ENCODE assay signal across 11 cellular contexts in genomic region chr17:44352922-44353655, GRCh38. TPM values are rescaled to one million over a fixed set of nuclear protein-coding genes. Genes with fewer than 3 reads are reported as not detected.
DNase-seq lines count a peak whose midpoint lies in the region; ATAC-seq, FAIRE-seq and TF ChIP-seq lines count a peak whose summit lies in the region.
"Had no signal": no experiment of that assay in that cellular context is flagged by ENCODE, and none has a peak within 500 bp of the region (broad histone marks: within the 10 kb centered on the region; RNA-seq: fewer than 3 reads in every experiment).

No MANE protein-coding gene starts in this region.

- no peaks in the 10 kb centered on the region for H3K36me3 Mint-ChIP-seq in CD4-positive, alpha-beta T cell (ENCODE audit: low read depth)

- peak overlapping the region; percentile 61 for H3K4me2 ChIP-seq in osteoblast (ENCODE audit: insufficient read depth, low read length)

- H3K9me3 ChIP-seq in CD4-positive, alpha-beta T cell (ENCODE audit: control insufficient read depth, low read length) = no peaks in the 10 kb centered on the region
- H3K9me3 ChIP-seq in HUES64 (ENCODE audit: insufficient read depth, low read depth, low read length) (no peaks in the 10 kb centered on the region), esophagus (ENCODE audit: control insufficient read depth in 2 of 2, insufficient read depth in 1 of 2, low read depth in 1 of 2, low read length in 1 of 2) (no peaks in the 10 kb centered on the region), osteoblast (ENCODE audit: low read depth, low read length) (no peaks in the 10 kb centered on the region), psoas muscle (no peaks in the 10 kb centered on the region)

- H3K4me3 Mint-ChIP-seq in CD4-positive, alpha-beta T cell = peak overlapping the region; percentile 59

- no peak overlapping the region for H3K27ac ChIP-seq in CD4-positive, alpha-beta T cell (ENCODE audit: low read depth, low read length)
- H3K27ac ChIP-seq in HUES64 (ENCODE audit: low read depth, low read length) (no peak overlapping the region), esophagus (ENCODE audit: low read depth in 2 of 2, low read length in 1 of 2) (peak overlapping the region in 1 of 2 donors; percentile 30), osteoblast (ENCODE audit: low read depth, low read length) (no peak overlapping the region), psoas muscle (no peak overlapping the region)

- peaks cover 16% of the 10 kb centered on the region for H3K36me3 ChIP-seq in HUES64 (ENCODE audit: insufficient read depth, low read length)
- H3K36me3 ChIP-seq in esophagus (ENCODE audit: control insufficient read depth in 2 of 2, insufficient read depth in 2 of 2, low read length in 1 of 2) = peaks cover 16 to 40% of the 10 kb centered on the region in 2 donors
- H3K36me3 ChIP-seq in osteoblast (ENCODE audit: insufficient read depth, low read length) = peaks cover 11% of the 10 kb centered on the region
- peaks cover 0 to 42% of the 10 kb centered on the region in 2 donors for H3K36me3 ChIP-seq in psoas muscle (ENCODE audit: insufficient read depth in 1 of 2, low read depth in 1 of 2)

- H3K4me1 Mint-ChIP-seq in CD4-positive, alpha-beta T cell (ENCODE audit: low read depth) = peaks cover 10% of the 10 kb centered on the region

- POLR2A ChIA-PET in CD4-positive, alpha-beta T cell (lab: Charles Lee) = interaction anchor here (0.5 to 4.6 kb wide), 6 partner anchors 8 to 985 kb away, joined by 3 to 38 read pairs (median 9); partner anchors contain the start of genes FAM171A2, GRN and UBTF

- CTCF ChIA-PET in CD4-positive, alpha-beta T cell (lab: Charles Lee) = interaction anchor here (1.3 to 2.8 kb wide), 2 partner anchors 10 to 143 kb away, joined by 3 to 10 read pairs; partner anchors contain the start of gene FAM171A2

- H3K9me3 Mint-ChIP-seq in CD4-positive, alpha-beta T cell = no peaks in the 10 kb centered on the region

- no peak overlapping the region for H2AFZ ChIP-seq in osteoblast (ENCODE audit: low read length)

- no peak for FAIRE-seq in frontal cortex (lab: Jason Lieb, UNC)

- H3K4me1 ChIP-seq in HUES64 (ENCODE audit: insufficient read depth, low read length) (no peaks in the 10 kb centered on the region), esophagus (ENCODE audit: control insufficient read depth in 2 of 2, insufficient read depth in 2 of 2, low read length in 1 of 2) (peaks cover 0 to 17% of the 10 kb centered on the region in 2 donors), osteoblast (ENCODE audit: insufficient read depth, low read length) (peaks cover 3% of the 10 kb centered on the region), psoas muscle (no peaks in the 10 kb centered on the region)

- 59% methylated on average over 19 of the region's 19 CpGs for WGBS in HUES64
- WGBS in esophagus, 2 donors = 59 to 62% methylated on average over 14 to 19 of the region's 19 CpGs
- 60 to 66% (median 61%) methylated on average over 17 to 19 of the region's 19 CpGs for WGBS in psoas muscle, 3 donors

- H3K27me3 Mint-ChIP-seq in CD4-positive, alpha-beta T cell = peaks cover 4% of the 10 kb centered on the region

- H3K27ac Mint-ChIP-seq in CD4-positive, alpha-beta T cell = no peak overlapping the region

- DNase-seq in CD4-positive, alpha-beta T cell = no peak
- DNase-seq in osteoblast (ENCODE audit: insufficient read length, low spot score, missing footprints) (no peak), GM19238 (ENCODE audit: insufficient read length, low spot score) (no peak), psoas muscle (no peak), frontal cortex (ENCODE audit: low spot score in 2 of 2) (no peak), GF-D8 (lab: John Stamatoyannopoulos, UW) (no peak)
- DNase-seq: activated CD8-positive, alpha-beta memory T cell treated with anti-CD3 and anti-CD28 coated beads, Interleukin-2, amount 50 U/mL, for 48 hours; NCI-H1417 had no signal

- H3K9ac ChIP-seq in HUES64 (ENCODE audit: low read depth, low read length) = peak overlapping the region; percentile 61; the same call in 1 of the 2 replicates

- peaks cover 11% of the 10 kb centered on the region for H3K79me2 ChIP-seq in osteoblast (ENCODE audit: insufficient read depth, low read length)

- no peak for TF ChIP-seq CTCF in CD4-positive, alpha-beta T cell (IDR thresholded peaks at IDR 0.05)
- no peak for TF ChIP-seq CTCF in osteoblast (IDR thresholded peaks at IDR 0.05; ENCODE audit: extremely low read depth, low read depth, low read length)
- TF ChIP-seq CTCF in psoas muscle (IDR thresholded peaks at IDR 0.05) = no peak

- intact Hi-C loops in CD4-positive, alpha-beta T cell (cut with DNase I, micrococcal nuclease) = no loop called here
- intact Hi-C loops in psoas muscle (cut with DNase I) = no loop called here

- H4K20me1 ChIP-seq in osteoblast (ENCODE audit: insufficient read depth, low read length) = peaks cover 4% of the 10 kb centered on the region

- H3K4me3 ChIP-seq in HUES64 (ENCODE audit: low read length) = peak overlapping the region; percentile 60
- peak overlapping the region; percentile 12 to 16 for H3K4me3 ChIP-seq in esophagus (ENCODE audit: low read depth in 1 of 2, low read length in 2 of 2)
- H3K4me3 ChIP-seq in osteoblast (ENCODE audit: insufficient read depth, low read length) = peak overlapping the region; percentile 59
- H3K4me3 ChIP-seq in psoas muscle = no peak overlapping the region
- H3K4me3 ChIP-seq: lung had no signal

- H3K27me3 ChIP-seq in CD4-positive, alpha-beta T cell (ENCODE audit: control insufficient read depth, insufficient read depth, low read length) = no peaks in the 10 kb centered on the region
- H3K27me3 ChIP-seq in HUES64 (ENCODE audit: insufficient read depth, low read length) = no peaks in the 10 kb centered on the region
- no peaks in the 10 kb centered on the region for H3K27me3 ChIP-seq in esophagus (ENCODE audit: control insufficient read depth in 1 of 2, insufficient read depth in 2 of 2, low read length in 2 of 2)
- no peaks in the 10 kb centered on the region for H3K27me3 ChIP-seq in osteoblast (ENCODE audit: insufficient read depth, low read length)
- H3K27me3 ChIP-seq in psoas muscle (ENCODE audit: insufficient read depth in 3 of 3, low read length in 2 of 3) = peaks cover 0 to 1% (median 0%) of the 10 kb centered on the region in 3 donors

- no peak for ATAC-seq in CD4-positive, alpha-beta T cell (ENCODE audit: poor library complexity)
- ATAC-seq in psoas muscle = no peak

RNA-seq across cellular contexts. Expression of gene GRN, which starts 8.0 kb away (rescaled TPM):
- 10 to 100 TPM; 15.3 to 16.1 TPM for total RNA-seq in CD4-positive, alpha-beta T cell
- polyA plus RNA-seq in HUES64 (2013, experiment 1 of 2) = 71.7 TPM
- polyA plus RNA-seq in HUES64 (2013, experiment 2 of 2) = 92.4 TPM
- polyA plus RNA-seq in esophagus (100 to 1,000 TPM; 211 to 370 TPM), psoas muscle (10 to 100 TPM; 30.8 to 44.4 (median 31.6) TPM)
- total RNA-seq in osteoblast (382 and 390 TPM in 2 replicates), psoas muscle (10 to 100 TPM; 37.2 to 61.0 (median 58.6) TPM), frontal cortex (44.0 TPM)

RNA-seq across cellular contexts. Expression of gene FAM171A2, which starts 10.6 kb away (rescaled TPM):
- under 1 TPM; 0.08 to 0.19 TPM for total RNA-seq in CD4-positive, alpha-beta T cell
- polyA plus RNA-seq in HUES64 (2013, experiment 1 of 2) = 21.9 TPM
- 23.0 TPM for polyA plus RNA-seq in HUES64 (2013, experiment 2 of 2)
- 1 to 10 TPM; 1.2 to 2.2 TPM for polyA plus RNA-seq in esophagus
- 3.5 and 4.3 TPM in 2 replicates for total RNA-seq in osteoblast
- under 1 TPM; 0.11 to 0.22 (median 0.20) TPM for total RNA-seq in psoas muscle
- polyA plus RNA-seq in psoas muscle = under 1 TPM; 0.06 to 0.23 (median 0.08) TPM
- 60.7 TPM for total RNA-seq in frontal cortex

RNA-seq across cellular contexts. Expression of gene SLC25A39, which starts 28.5 kb away (rescaled TPM):
- 10 to 100 TPM; 55.5 to 65.5 TPM for total RNA-seq in CD4-positive, alpha-beta T cell
- polyA plus RNA-seq in HUES64 (2013, experiment 1 of 2) = 120 TPM
- 130 TPM for polyA plus RNA-seq in HUES64 (2013, experiment 2 of 2)
- polyA plus RNA-seq in esophagus (100 to 1,000 TPM; 132 to 138 TPM), psoas muscle (10 to 100 TPM; 37.1 to 79.3 (median 42.4) TPM)
- total RNA-seq in osteoblast (60.1 and 60.7 TPM in 2 replicates), psoas muscle (10 to 100 TPM; 36.4 to 57.8 (median 41.0) TPM), frontal cortex (30.2 TPM)

RNA-seq across cellular contexts. Expression of gene ITGA2B, which starts 36.4 kb away (rescaled TPM):
- under 1 TPM; 0.85 to 0.87 TPM for total RNA-seq in CD4-positive, alpha-beta T cell
- polyA plus RNA-seq in HUES64 (2013, experiment 1 of 2) = 2.1 TPM
- polyA plus RNA-seq in HUES64 (2013, experiment 2 of 2) = 4.2 TPM
- under 1 TPM; 0.27 to 0.84 TPM for polyA plus RNA-seq in esophagus
- total RNA-seq in osteoblast = 0.59 TPM in 1 of 2 replicates, not detected in the other
- total RNA-seq in psoas muscle = under 1 TPM; 0.08 to 0.97 (median 0.23) TPM
- under 1 TPM; 0.13 to 0.69 (median 0.16) TPM for polyA plus RNA-seq in psoas muscle
- 0.82 TPM for total RNA-seq in frontal cortex

RNA-seq across cellular contexts. Expression of gene RUNDC3A, which starts 44.7 kb away (rescaled TPM):
- not detected for total RNA-seq in CD4-positive, alpha-beta T cell
- 2.1 TPM for polyA plus RNA-seq in HUES64 (2013, experiment 1 of 2)
- polyA plus RNA-seq in HUES64 (2013, experiment 2 of 2) = 1.8 TPM
- polyA plus RNA-seq in esophagus = under 1 TPM; 0.77 to 0.88 TPM
- under 0.01 TPM in 1 of 2 replicates, not detected in the other for total RNA-seq in osteoblast
- under 1 TPM in 1 of 4 donors, not detected in 3; 0.39 TPM for total RNA-seq in psoas muscle
- polyA plus RNA-seq in psoas muscle = under 1 TPM; 0.09 to 0.21 (median 0.11) TPM
- total RNA-seq in frontal cortex = 123 TPM

Comparison
In these comparisons a context has a peak if more than half of its experiments do, and no peak if none do; other contexts are left out.
1. RNA of gene FAM171A2, which starts 10.6 kb away (total RNA-seq): 60.7 TPM in frontal cortex (single experiment); 3.5 to 4.3 TPM in osteoblast, 0.11 to 0.22 TPM in psoas muscle and 0.08 to 0.19 TPM in CD4-positive, alpha-beta T cell; every median in the first group is over 10 times any median in the second.